8 cellular contexts compared by ENCODE assay signal in the genomic region with DNA sequence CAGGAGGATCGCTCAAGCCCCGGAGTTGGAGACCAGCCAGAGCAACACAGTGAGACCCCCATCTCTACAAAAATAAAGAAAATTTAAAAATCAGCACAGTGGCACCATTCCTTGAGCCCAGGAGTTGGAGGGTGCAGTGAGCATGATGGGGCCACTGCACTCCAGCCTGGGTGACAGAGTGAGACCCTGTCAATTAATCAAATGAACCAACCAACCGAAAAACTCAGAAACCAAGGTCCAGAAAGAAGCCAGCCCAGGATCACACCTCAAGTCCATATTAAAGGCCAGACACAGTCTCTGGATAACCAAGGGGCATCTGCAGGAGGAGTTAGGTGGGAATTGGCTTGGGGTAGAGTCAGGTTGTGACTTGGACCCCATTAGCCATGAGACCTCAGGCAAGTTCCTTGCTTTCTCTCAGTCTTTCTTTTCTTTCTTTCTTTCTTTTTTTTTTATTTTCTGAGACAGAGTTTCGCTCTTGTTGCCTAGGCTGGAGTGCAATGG. TPM values are rescaled to one million over a fixed set of nuclear protein-coding genes. Genes with fewer than 3 reads are reported as not detected.
A peak's percentile ranks its signal among the peaks of the same experiment; 100 is the strongest.
DNase-seq lines count a peak whose midpoint lies in the region; ATAC-seq and TF ChIP-seq lines count a peak whose summit lies in the region.

No MANE protein-coding gene starts in this region.

- no peaks in the 10 kb centered on the region for H3K9me3 Mint-ChIP-seq in chondrocyte (ENCODE audit: low read depth)

- intact Hi-C loops in A673 (cut with micrococcal nuclease; ENCODE audit: unreplicated experiment): no loop called here
- intact Hi-C loops in sciatic nerve (cut with DNase I): no loop called here

- H3K27ac ChIP-seq in A673 (ENCODE audit: low read depth, low read length, poor library complexity, severe bottlenecking) (peak overlapping the region; percentile 82), mucosa of rectum (ENCODE audit: low read depth in 2 of 2, low read length in 2 of 2) (peak overlapping the region; percentile 85 to 89)

- no peaks in the 10 kb centered on the region for H3K27me3 ChIP-seq in A673 (replicated peaks; ENCODE audit: insufficient read depth, low read depth, low read length, poor library complexity)
- no peaks in the 10 kb centered on the region for H3K27me3 ChIP-seq in mucosa of rectum (ENCODE audit: control insufficient read depth in 2 of 2, insufficient read depth in 2 of 2, low read length in 2 of 2)

- TSS peak; percentile 86 for BruUV-seq in A673 (replicated peaks; lab: Mats Ljungman, UMichigan)

- POLR2A ChIA-PET in A673 (lab: Charles Lee; ENCODE audit: low non-redundant PET): no interaction called here

- H3K36me3 ChIP-seq in A673 (ENCODE audit: insufficient read depth, low read length, poor library complexity, severe bottlenecking) (no peaks in the 10 kb centered on the region), mucosa of rectum (ENCODE audit: control insufficient read depth in 2 of 2, insufficient read depth in 2 of 2, low read length in 2 of 2) (no peaks in the 10 kb centered on the region)

- peak overlapping the region; percentile 76 for H3K27ac Mint-ChIP-seq in chondrocyte (ENCODE audit: unreplicated experiment)

- H3K4me3 ChIP-seq in A673 (ENCODE audit: low read depth, low read length, poor library complexity, severe bottlenecking): peak overlapping the region; percentile 64
- peak overlapping the region; percentile 96 for H3K4me3 ChIP-seq in Jurkat, Clone E6-1 (ENCODE audit: low read length)
- H3K4me3 ChIP-seq in mucosa of rectum (ENCODE audit: low read length in 2 of 2): peak overlapping the region; percentile 74 to 88

- H3K4me3 Mint-ChIP-seq in chondrocyte (ENCODE audit: unreplicated experiment): peak overlapping the region; percentile 88

- H3K36me3 Mint-ChIP-seq in chondrocyte (ENCODE audit: low read depth): no peaks in the 10 kb centered on the region

- H3K4me1 Mint-ChIP-seq in chondrocyte (ENCODE audit: low read depth): peaks cover 35% of the 10 kb centered on the region

- CTCF ChIA-PET in A673 (lab: Charles Lee): no interaction called here

- ATAC-seq in sciatic nerve (no peak), HG03025 (IDR thresholded peaks at IDR 0.05; ENCODE audit: low FRiP score, unreplicated experiment) (no peak)

- TF ChIP-seq CTCF in A673 (conservative IDR thresholded peaks at IDR 0.05; ENCODE audit: low read depth, low read length) (no peak), chondrocyte (IDR thresholded peaks at IDR 0.05) (no peak)

- H3K4me1 ChIP-seq in A673 (ENCODE audit: insufficient read depth, low read length, poor library complexity, severe bottlenecking) (no peaks in the 10 kb centered on the region), mucosa of rectum (ENCODE audit: control insufficient read depth in 2 of 2, insufficient read depth in 2 of 2, low read length in 2 of 2) (peaks cover 9 to 19% of the 10 kb centered on the region in 2 donors)

- no peak for DNase-seq in A673 (ENCODE audit: low spot score)
- no peak for DNase-seq in Jurkat, Clone E6-1 (ENCODE audit: low read depth, low spot score)
- DNase-seq in chondrocyte (ENCODE audit: low spot score): no peak
- DNase-seq in sciatic nerve (ENCODE audit: low spot score): no peak
- no peak for DNase-seq in NK-92 treated with Interleukin-12 subunit alpha and Interleukin-12 subunit beta, amount 100 ng/mL, for 24 hours (lab: John Stamatoyannopoulos, UW)
- no peak for DNase-seq in NCI-H2029 (lab: John Stamatoyannopoulos, UW)

- H3K9ac ChIP-seq in mucosa of rectum (ENCODE audit: low read depth in 1 of 2, low read length in 2 of 2): peak overlapping the region; percentile 94 to 95

- no peaks in the 10 kb centered on the region for H3K27me3 Mint-ChIP-seq in chondrocyte (ENCODE audit: low read depth)

- H3K9me3 ChIP-seq in A673 (ENCODE audit: low read depth, low read length, poor library complexity, severe bottlenecking) (no peaks in the 10 kb centered on the region), mucosa of rectum (ENCODE audit: control insufficient read depth in 2 of 2, low read length in 2 of 2) (no peaks in the 10 kb centered on the region)

RNA-seq across cellular contexts. Expression of gene HSD17B1, which starts 2.4 kb away (rescaled TPM):
- total RNA-seq in A673 (2021) (0.59 and 0.60 TPM in 2 replicates), chondrocyte (1.4 to 2.6 TPM (median 1.4 TPM) in 3 replicates), sciatic nerve (2.4 TPM)
- 3.3 TPM for polyA plus RNA-seq in Jurkat, Clone E6-1 (2012; ENCODE audit: insufficient read depth, insufficient read length)

RNA-seq across cellular contexts. Expression of gene COASY, which starts 6.8 kb away (rescaled TPM):
- total RNA-seq in A673 (2021): 71.5 and 78.2 TPM in 2 replicates
- 84.2 TPM for polyA plus RNA-seq in Jurkat, Clone E6-1 (2012; ENCODE audit: insufficient read depth, insufficient read length)
- total RNA-seq in chondrocyte: 31.2 to 57.3 TPM (median 37.1 TPM) in 3 replicates
- total RNA-seq in sciatic nerve: 45.2 TPM

RNA-seq across cellular contexts. Expression of gene MLX, which starts 11.7 kb away (rescaled TPM):
- total RNA-seq in A673 (2021) (32.8 and 33.7 TPM in 2 replicates), chondrocyte (30.1 to 37.0 TPM (median 30.3 TPM) in 3 replicates), sciatic nerve (26.6 TPM)
- polyA plus RNA-seq in Jurkat, Clone E6-1 (2012; ENCODE audit: insufficient read depth, insufficient read length): 89.3 TPM

RNA-seq across cellular contexts. Expression of gene NAGLU, which starts 19.1 kb away (rescaled TPM):
- total RNA-seq in A673 (2021): 9.6 and 12.7 TPM in 2 replicates
- 4.7 TPM for polyA plus RNA-seq in Jurkat, Clone E6-1 (2012; ENCODE audit: insufficient read depth, insufficient read length)
- total RNA-seq in chondrocyte: 64.5 to 68.7 TPM (median 66.4 TPM) in 3 replicates
- total RNA-seq in sciatic nerve: 28.8 TPM

RNA-seq across cellular contexts. Expression of gene PSMC3IP, which starts 22.4 kb away (rescaled TPM):
- total RNA-seq in A673 (2021): 30.9 and 31.9 TPM in 2 replicates
- polyA plus RNA-seq in Jurkat, Clone E6-1 (2012; ENCODE audit: insufficient read depth, insufficient read length): 40.5 TPM
- total RNA-seq in chondrocyte: 4.9 to 13.0 TPM (median 6.1 TPM) in 3 replicates
- 5.9 TPM for total RNA-seq in sciatic nerve
